ENCODE assay signal across 13 cellular contexts in the genomic region with DNA sequence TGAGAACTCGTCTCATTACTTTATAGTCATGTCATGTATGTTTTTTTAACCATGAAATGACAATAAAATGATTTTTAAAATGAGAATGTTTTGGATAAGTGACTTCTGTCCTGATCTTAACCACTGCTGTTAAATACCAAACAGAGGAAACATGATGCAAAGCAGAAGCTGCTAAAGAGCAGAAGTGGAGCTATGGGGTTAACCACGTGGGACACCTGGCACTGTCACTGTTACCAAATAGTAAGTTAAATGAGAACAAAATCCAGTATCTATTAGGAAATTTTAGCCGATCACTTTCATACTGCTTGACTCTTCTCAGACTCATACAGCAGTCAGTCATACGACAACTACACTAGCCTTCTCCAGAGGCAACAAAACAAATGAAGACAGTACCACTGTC.
DNase-seq lines count a peak whose midpoint lies in the region; ATAC-seq and TF ChIP-seq lines count a peak whose summit lies in the region.
"Had no signal": no experiment of that assay in that cellular context is flagged by ENCODE, and none has a peak within 500 bp of the region (broad histone marks: within the 10 kb centered on the region; RNA-seq: fewer than 3 reads in every experiment).

No MANE protein-coding gene starts in this region.

- peaks cover 0 to 17% (median 4%) of the 10 kb centered on the region in 4 donors for H3K36me3 ChIP-seq in esophagus muscularis mucosa

- H3K4me3 ChIP-seq in esophagus muscularis mucosa (no peak overlapping the region), right cardiac atrium (ENCODE audit: low read length) (no peak overlapping the region)
- H3K4me3 ChIP-seq: A549 had no signal

- no peaks in the 10 kb centered on the region for H3K27me3 ChIP-seq in esophagus muscularis mucosa
- no peaks in the 10 kb centered on the region for H3K27me3 ChIP-seq in right cardiac atrium (ENCODE audit: control insufficient read depth, insufficient read depth)

- no peak for TF ChIP-seq EP300 in esophagus muscularis mucosa (IDR thresholded peaks at IDR 0.05)

- H3K27ac ChIP-seq in esophagus muscularis mucosa (replicated peaks in 1 of 4), result no peak overlapping the region
- H3K27ac ChIP-seq in right cardiac atrium (ENCODE audit: low read length), result no peak overlapping the region
- H3K27ac ChIP-seq: A549 had no signal

- DNase-seq in AML-193 (lab: John Stamatoyannopoulos, UW), result peak; percentile 56 to 60
- DNase-seq in NCI-H2107 (lab: John Stamatoyannopoulos, UW), result no peak
- DNase-seq in NCI-H226, result no peak
- no peak for DNase-seq in esophagus muscularis mucosa (ENCODE audit: extremely low spot score)
- no peak for DNase-seq in right cardiac atrium
- DNase-seq: EL; H7; stimulated activated CD8-positive, alpha-beta memory T cell treated with anti-CD3 and anti-CD28 coated beads, Interleukin-4, amount 100 ng/mL, for 48 hours had no signal

- ATAC-seq in GM19035 (IDR thresholded peaks at IDR 0.05; ENCODE audit: unreplicated experiment), result peak; percentile 82
- ATAC-seq in HG02763 (IDR thresholded peaks at IDR 0.05; ENCODE audit: unreplicated experiment), result peak; percentile 69
- peak; percentile 70 for ATAC-seq in HG03575 (IDR thresholded peaks at IDR 0.05; ENCODE audit: extremely low read depth, insufficient number of reproducible peaks, low FRiP score, unreplicated experiment)
- no peak for ATAC-seq in right cardiac atrium
- ATAC-seq: A549; activated T-helper 17 cell treated with anti-CD3 and anti-CD28 coated beads, Interleukin-2, amount 50 U/mL, for 72 hours had no signal

- no peak for TF ChIP-seq POLR2A in esophagus muscularis mucosa (IDR thresholded peaks at IDR 0.05; ENCODE audit: low read depth)

- H3K9me3 ChIP-seq in esophagus muscularis mucosa (no peaks in the 10 kb centered on the region), right cardiac atrium (ENCODE audit: control insufficient read depth, low read length) (no peaks in the 10 kb centered on the region)
- H3K9me3 ChIP-seq: A549 had no signal

- intact Hi-C loops in esophagus muscularis mucosa (cut with DNase I), result no loop called here
- intact Hi-C loops in right cardiac atrium (cut with DNase I), result no loop called here

- peaks cover 0 to 27% (median 22%) of the 10 kb centered on the region in 4 donors for H3K4me1 ChIP-seq in esophagus muscularis mucosa
- H3K4me1 ChIP-seq in right cardiac atrium (ENCODE audit: control insufficient read depth, insufficient read depth, low read length), result no peaks in the 10 kb centered on the region
- H3K4me1 ChIP-seq: A549 had no signal

- WGBS in esophagus muscularis mucosa, result 58% methylated on average over 4 of the region's 4 CpGs
- WGBS in right cardiac atrium, result 82% methylated on average over 4 of the region's 4 CpGs

- TF ChIP-seq CTCF in esophagus muscularis mucosa (IDR thresholded peaks at IDR 0.05), result no peak

Comparison
In these comparisons a context has a peak if more than half of its experiments do, and no peak if none do; other contexts are left out.
1. DNase-seq: peak in AML-193 (2 of 2); none in NCI-H2107 (single experiment), NCI-H226 (single experiment), esophagus muscularis mucosa (single experiment) and right cardiac atrium (0 of 3).
2. ATAC-seq: peak in GM19035 (single experiment), HG02763 (single experiment) and HG03575 (single experiment); none in right cardiac atrium (0 of 2).